1 cellular context compared by ENCODE assay signal in the genomic region with DNA sequence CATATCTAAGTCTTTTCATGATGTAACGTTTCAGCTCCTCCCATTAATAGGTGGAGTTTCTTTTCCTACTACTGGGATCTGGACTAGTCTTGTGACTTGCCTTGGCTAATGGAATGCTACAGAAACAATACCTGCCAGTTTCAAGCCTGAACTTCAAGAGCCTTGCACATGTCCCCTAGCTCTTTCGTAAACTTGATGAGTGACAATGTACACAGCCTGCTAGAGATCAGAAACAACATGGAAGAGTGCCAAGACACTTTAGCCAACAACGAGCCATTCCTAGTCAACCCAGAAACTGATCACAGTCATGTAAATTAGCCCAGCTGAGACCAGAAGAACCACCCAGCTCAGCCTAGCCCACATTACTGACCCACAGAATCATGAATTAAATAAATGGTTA.
TF ChIP-seq lines count a peak whose summit lies in the region.

No MANE protein-coding gene starts in this region.

TF ChIP-seq in HepG2, 621 proteins besides CTCF, POLR2A, EP300 and RAD21 (continues in another document):
- peak; percentile 46; the same call in 1 of the 2 replicates for TF ChIP-seq HDAC2 (CRISPR knock-in tag; IDR thresholded peaks at IDR 0.05)
- TF ChIP-seq KLF13 (CRISPR knock-in tag; IDR thresholded peaks at IDR 0.05), result no peak
- TF ChIP-seq, protein P1, sequence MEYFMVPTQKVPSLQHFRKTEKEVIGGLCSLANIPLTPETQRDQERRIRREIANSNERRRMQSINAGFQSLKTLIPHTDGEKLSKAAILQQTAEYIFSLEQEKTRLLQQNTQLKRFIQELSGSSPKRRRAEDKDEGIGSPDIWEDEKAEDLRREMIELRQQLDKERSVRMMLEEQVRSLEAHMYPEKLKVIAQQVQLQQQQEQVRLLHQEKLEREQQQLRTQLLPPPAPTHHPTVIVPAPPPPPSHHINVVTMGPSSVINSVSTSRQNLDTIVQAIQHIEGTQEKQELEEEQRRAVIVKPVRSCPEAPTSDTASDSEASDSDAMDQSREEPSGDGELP (IDR thresholded peaks at IDR 0.05; ENCODE audit: borderline replicate concordance, low read depth), result peak; percentile 74; the same call in 1 of the 2 replicates
- no peak for TF ChIP-seq AGO1 (IDR thresholded peaks at IDR 0.05; ENCODE audit: low read depth, low read length, poor library complexity, severe bottlenecking)
- TF ChIP-seq DMAP1 (CRISPR knock-in tag; IDR thresholded peaks at IDR 0.05), result no peak
- peak; percentile 54; the same call in 1 of the 2 replicates for TF ChIP-seq FOXP1 (IDR thresholded peaks at IDR 0.05)
- TF ChIP-seq FOXP1 (CRISPR knock-in tag; IDR thresholded peaks at IDR 0.05), result peak; percentile 89
- TF ChIP-seq, protein P2, sequence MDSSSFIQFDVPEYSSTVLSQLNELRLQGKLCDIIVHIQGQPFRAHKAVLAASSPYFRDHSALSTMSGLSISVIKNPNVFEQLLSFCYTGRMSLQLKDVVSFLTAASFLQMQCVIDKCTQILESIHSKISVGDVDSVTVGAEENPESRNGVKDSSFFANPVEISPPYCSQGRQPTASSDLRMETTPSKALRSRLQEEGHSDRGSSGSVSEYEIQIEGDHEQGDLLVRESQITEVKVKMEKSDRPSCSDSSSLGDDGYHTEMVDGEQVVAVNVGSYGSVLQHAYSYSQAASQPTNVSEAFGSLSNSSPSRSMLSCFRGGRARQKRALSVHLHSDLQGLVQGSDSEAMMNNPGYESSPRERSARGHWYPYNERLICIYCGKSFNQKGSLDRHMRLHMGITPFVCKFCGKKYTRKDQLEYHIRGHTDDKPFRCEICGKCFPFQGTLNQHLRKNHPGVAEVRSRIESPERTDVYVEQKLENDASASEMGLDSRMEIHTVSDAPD (CRISPR knock-in tag; IDR thresholded peaks at IDR 0.05), result no peak
- TF ChIP-seq, protein P3, sequence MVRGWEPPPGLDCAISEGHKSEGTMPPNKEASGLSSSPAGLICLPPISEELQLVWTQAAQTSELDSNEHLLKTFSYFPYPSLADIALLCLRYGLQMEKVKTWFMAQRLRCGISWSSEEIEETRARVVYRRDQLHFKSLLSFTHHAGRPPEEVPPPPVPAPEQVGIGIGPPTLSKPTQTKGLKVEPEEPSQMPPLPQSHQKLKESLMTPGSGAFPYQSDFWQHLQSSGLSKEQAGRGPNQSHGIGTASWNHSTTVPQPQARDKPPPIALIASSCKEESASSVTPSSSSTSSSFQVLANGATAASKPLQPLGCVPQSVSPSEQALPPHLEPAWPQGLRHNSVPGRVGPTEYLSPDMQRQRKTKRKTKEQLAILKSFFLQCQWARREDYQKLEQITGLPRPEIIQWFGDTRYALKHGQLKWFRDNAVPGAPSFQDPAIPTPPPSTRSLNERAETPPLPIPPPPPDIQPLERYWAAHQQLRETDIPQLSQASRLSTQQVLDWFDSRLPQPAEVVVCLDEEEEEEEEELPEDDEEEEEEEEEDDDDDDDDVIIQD (CRISPR knock-in tag; IDR thresholded peaks at IDR 0.05; ENCODE audit: low read depth), result peak; percentile 79
- TF ChIP-seq, protein P4, sequence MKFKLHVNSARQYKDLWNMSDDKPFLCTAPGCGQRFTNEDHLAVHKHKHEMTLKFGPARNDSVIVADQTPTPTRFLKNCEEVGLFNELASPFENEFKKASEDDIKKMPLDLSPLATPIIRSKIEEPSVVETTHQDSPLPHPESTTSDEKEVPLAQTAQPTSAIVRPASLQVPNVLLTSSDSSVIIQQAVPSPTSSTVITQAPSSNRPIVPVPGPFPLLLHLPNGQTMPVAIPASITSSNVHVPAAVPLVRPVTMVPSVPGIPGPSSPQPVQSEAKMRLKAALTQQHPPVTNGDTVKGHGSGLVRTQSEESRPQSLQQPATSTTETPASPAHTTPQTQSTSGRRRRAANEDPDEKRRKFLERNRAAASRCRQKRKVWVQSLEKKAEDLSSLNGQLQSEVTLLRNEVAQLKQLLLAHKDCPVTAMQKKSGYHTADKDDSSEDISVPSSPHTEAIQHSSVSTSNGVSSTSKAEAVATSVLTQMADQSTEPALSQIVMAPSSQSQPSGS (CRISPR knock-in tag; IDR thresholded peaks at IDR 0.05), result peak; percentile 51; the same call in 1 of the 2 replicates
- 0 out of 2 replicates have a peak, but pooled peaks have one; percentile 34 for TF ChIP-seq ATF1 (CRISPR knock-in tag; IDR thresholded peaks at IDR 0.05)
- TF ChIP-seq, protein P5, sequence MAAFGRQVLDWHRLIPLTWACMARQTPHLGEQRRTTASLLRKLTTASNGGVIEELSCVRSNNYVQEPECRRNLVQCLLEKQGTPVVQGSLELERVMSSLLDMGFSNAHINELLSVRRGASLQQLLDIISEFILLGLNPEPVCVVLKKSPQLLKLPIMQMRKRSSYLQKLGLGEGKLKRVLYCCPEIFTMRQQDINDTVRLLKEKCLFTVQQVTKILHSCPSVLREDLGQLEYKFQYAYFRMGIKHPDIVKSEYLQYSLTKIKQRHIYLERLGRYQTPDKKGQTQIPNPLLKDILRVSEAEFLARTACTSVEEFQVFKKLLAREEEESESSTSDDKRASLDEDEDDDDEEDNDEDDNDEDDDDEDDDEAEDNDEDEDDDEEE (CRISPR knock-in tag; IDR thresholded peaks at IDR 0.05), result no peak
- peak; percentile 42; the same call in 1 of the 2 replicates for TF ChIP-seq SALL1 (CRISPR knock-in tag; IDR thresholded peaks at IDR 0.05)
- TF ChIP-seq, protein P6, sequence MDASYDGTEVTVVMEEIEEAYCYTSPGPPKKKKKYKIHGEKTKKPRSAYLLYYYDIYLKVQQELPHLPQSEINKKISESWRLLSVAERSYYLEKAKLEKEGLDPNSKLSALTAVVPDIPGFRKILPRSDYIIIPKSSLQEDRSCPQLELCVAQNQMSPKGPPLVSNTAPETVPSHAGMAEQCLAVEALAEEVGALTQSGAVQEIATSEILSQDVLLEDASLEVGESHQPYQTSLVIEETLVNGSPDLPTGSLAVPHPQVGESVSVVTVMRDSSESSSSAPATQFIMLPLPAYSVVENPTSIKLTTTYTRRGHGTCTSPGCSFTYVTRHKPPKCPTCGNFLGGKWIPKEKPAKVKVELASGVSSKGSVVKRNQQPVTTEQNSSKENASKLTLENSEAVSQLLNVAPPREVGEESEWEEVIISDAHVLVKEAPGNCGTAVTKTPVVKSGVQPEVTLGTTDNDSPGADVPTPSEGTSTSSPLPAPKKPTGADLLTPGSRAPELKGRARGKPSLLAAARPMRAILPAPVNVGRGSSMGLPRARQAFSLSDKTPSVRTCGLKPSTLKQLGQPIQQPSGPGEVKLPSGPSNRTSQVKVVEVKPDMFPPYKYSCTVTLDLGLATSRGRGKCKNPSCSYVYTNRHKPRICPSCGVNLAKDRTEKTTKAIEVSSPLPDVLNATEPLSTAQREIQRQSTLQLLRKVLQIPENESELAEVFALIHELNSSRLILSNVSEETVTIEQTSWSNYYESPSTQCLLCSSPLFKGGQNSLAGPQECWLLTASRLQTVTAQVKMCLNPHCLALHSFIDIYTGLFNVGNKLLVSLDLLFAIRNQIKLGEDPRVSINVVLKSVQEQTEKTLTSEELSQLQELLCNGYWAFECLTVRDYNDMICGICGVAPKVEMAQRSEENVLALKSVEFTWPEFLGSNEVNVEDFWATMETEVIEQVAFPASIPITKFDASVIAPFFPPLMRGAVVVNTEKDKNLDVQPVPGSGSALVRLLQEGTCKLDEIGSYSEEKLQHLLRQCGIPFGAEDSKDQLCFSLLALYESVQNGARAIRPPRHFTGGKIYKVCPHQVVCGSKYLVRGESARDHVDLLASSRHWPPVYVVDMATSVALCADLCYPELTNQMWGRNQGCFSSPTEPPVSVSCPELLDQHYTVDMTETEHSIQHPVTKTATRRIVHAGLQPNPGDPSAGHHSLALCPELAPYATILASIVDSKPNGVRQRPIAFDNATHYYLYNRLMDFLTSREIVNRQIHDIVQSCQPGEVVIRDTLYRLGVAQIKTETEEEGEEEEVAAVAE (CRISPR knock-in tag; IDR thresholded peaks at IDR 0.05; ENCODE audit: borderline replicate concordance), result peak; percentile 65; the same call in 1 of the 2 replicates
- 0 out of 2 replicates have a peak, but pooled peaks have one; percentile 37 for TF ChIP-seq ZNF124 (CRISPR knock-in tag; IDR thresholded peaks at IDR 0.05)
- no peak for TF ChIP-seq ASH2L (IDR thresholded peaks at IDR 0.05; ENCODE audit: insufficient read length, low read depth, low read length)
- TF ChIP-seq, protein P7, sequence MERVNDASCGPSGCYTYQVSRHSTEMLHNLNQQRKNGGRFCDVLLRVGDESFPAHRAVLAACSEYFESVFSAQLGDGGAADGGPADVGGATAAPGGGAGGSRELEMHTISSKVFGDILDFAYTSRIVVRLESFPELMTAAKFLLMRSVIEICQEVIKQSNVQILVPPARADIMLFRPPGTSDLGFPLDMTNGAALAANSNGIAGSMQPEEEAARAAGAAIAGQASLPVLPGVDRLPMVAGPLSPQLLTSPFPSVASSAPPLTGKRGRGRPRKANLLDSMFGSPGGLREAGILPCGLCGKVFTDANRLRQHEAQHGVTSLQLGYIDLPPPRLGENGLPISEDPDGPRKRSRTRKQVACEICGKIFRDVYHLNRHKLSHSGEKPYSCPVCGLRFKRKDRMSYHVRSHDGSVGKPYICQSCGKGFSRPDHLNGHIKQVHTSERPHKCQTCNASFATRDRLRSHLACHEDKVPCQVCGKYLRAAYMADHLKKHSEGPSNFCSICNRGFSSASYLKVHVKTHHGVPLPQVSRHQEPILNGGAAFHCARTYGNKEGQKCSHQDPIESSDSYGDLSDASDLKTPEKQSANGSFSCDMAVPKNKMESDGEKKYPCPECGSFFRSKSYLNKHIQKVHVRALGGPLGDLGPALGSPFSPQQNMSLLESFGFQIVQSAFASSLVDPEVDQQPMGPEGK (CRISPR knock-in tag; IDR thresholded peaks at IDR 0.05), result peak; percentile 30; the same call in 1 of the 2 replicates
- TF ChIP-seq ZNF775 (CRISPR knock-in tag; IDR thresholded peaks at IDR 0.05; ENCODE audit: borderline replicate concordance), result no peak
- TF ChIP-seq, protein P8, sequence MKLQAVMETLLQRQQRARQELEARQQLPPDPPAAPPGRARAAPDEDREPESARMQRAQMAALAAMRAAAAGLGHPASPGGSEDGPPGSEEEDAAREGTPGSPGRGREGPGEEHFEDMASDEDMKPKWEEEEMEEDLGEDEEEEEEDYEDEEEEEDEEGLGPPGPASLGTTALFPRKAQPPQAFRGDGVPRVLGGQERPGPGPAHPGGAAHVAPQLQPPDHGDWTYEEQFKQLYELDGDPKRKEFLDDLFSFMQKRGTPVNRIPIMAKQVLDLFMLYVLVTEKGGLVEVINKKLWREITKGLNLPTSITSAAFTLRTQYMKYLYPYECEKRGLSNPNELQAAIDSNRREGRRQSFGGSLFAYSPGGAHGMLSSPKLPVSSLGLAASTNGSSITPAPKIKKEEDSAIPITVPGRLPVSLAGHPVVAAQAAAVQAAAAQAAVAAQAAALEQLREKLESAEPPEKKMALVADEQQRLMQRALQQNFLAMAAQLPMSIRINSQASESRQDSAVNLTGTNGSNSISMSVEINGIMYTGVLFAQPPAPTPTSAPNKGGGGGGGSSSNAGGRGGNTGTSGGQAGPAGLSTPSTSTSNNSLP (IDR thresholded peaks at IDR 0.05; ENCODE audit: low read depth, low read length), result peak; percentile 83
- peak; percentile 89 for TF ChIP-seq CEBPB (IDR thresholded peaks at IDR 0.05; ENCODE audit: borderline replicate concordance, low read depth, low read length)
- 0 out of 2 replicates have a peak, but pooled peaks have one; percentile 24 for TF ChIP-seq MED1 (CRISPR knock-in tag; IDR thresholded peaks at IDR 0.05)
- TF ChIP-seq, protein P9, sequence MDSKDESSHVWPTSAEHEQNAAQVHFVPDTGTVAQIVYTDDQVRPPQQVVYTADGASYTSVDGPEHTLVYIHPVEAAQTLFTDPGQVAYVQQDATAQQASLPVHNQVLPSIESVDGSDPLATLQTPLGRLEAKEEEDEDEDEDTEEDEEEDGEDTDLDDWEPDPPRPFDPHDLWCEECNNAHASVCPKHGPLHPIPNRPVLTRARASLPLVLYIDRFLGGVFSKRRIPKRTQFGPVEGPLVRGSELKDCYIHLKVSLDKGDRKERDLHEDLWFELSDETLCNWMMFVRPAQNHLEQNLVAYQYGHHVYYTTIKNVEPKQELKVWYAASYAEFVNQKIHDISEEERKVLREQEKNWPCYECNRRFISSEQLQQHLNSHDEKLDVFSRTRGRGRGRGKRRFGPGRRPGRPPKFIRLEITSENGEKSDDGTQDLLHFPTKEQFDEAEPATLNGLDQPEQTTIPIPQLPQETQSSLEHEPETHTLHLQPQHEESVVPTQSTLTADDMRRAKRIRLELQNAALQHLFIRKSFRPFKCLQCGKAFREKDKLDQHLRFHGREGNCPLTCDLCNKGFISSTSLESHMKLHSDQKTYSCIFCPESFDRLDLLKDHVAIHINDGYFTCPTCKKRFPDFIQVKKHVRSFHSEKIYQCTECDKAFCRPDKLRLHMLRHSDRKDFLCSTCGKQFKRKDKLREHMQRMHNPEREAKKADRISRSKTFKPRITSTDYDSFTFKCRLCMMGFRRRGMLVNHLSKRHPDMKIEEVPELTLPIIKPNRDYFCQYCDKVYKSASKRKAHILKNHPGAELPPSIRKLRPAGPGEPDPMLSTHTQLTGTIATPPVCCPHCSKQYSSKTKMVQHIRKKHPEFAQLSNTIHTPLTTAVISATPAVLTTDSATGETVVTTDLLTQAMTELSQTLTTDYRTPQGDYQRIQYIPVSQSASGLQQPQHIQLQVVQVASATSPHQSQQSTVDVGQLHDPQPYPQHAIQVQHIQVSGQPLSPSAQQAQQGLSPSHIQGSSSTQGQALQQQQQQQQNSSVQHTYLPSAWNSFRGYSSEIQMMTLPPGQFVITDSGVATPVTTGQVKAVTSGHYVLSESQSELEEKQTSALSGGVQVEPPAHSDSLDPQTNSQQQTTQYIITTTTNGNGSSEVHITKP (CRISPR knock-in tag; IDR thresholded peaks at IDR 0.05; ENCODE audit: low read depth), result no peak
- TF ChIP-seq, protein P10, sequence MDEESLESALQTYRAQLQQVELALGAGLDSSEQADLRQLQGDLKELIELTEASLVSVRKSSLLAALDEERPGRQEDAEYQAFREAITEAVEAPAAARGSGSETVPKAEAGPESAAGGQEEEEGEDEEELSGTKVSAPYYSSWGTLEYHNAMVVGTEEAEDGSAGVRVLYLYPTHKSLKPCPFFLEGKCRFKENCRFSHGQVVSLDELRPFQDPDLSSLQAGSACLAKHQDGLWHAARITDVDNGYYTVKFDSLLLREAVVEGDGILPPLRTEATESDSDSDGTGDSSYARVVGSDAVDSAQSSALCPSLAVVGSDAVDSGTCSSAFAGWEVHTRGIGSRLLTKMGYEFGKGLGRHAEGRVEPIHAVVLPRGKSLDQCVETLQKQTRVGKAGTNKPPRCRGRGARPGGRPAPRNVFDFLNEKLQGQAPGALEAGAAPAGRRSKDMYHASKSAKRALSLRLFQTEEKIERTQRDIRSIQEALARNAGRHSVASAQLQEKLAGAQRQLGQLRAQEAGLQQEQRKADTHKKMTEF (CRISPR knock-in tag; IDR thresholded peaks at IDR 0.05), result peak; percentile 31; the same call in 1 of the 2 replicates
- TF ChIP-seq HMG20B (CRISPR knock-in tag; conservative IDR thresholded peaks at IDR 0.05), result 0 out of 2 replicates have a peak, but pooled peaks have one; percentile 41
- TF ChIP-seq THAP11 (CRISPR knock-in tag; IDR thresholded peaks at IDR 0.05), result peak; percentile 62
- TF ChIP-seq ZNF496 (CRISPR knock-in tag; IDR thresholded peaks at IDR 0.05; ENCODE audit: insufficient replicate concordance), result no peak
